ENCODE assay signal across 8 cellular contexts in genomic region chr1:32448186-32448772, GRCh38. TPM values are rescaled to one million over a fixed set of nuclear protein-coding genes. Genes with fewer than 3 reads are reported as not detected.
DNase-seq lines count a peak whose midpoint lies in the region; ATAC-seq, FAIRE-seq and TF ChIP-seq lines count a peak whose summit lies in the region.
"Not testable (repeated sequence)": the region's sequence is repeated elsewhere in the genome, so short reads cannot be mapped to it uniquely, and the experiment has no call there.
"Had no signal": no experiment of that assay in that cellular context is flagged by ENCODE, and none has a peak within 500 bp of the region (broad histone marks: within the 10 kb centered on the region; RNA-seq: fewer than 3 reads in every experiment).

No MANE protein-coding gene starts in this region.

- not testable (repeated sequence) for H3K4me1 ChIP-seq in skeletal muscle satellite cell (ENCODE audit: control insufficient read depth, insufficient read depth, low read length)

- H3K36me3 ChIP-seq in skeletal muscle satellite cell (ENCODE audit: insufficient read depth, low read length): not testable (repeated sequence)

- not testable (repeated sequence) for DNase-seq in GM12864 (ENCODE audit: low read depth)
- DNase-seq in NCI-H1092 (lab: John Stamatoyannopoulos, UW) (peak; percentile 80), RCC 7860 (ENCODE audit: low spot score) (peak; percentile 48), activated T-cell treated with anti-CD3 and anti-CD28 coated beads for 1 hour (ENCODE audit: low read depth) (peak; percentile 5), left lobe of liver (ENCODE audit: low spot score) (peak; percentile 77)

- not testable (repeated sequence) for H3K4me3 ChIP-seq in GM12864 (ENCODE audit: low read depth, low read length); skeletal muscle satellite cell (ENCODE audit: low read length)

- H3K9ac ChIP-seq in skeletal muscle satellite cell (ENCODE audit: low read depth, low read length): peak overlapping the region; percentile 37

- H3K9me3 ChIP-seq in skeletal muscle satellite cell (replicated peaks; ENCODE audit: low read length): not testable (repeated sequence)

- peaks cover 15% of the 10 kb centered on the region for H3K27me3 ChIP-seq in skeletal muscle satellite cell (ENCODE audit: control insufficient read depth, insufficient read depth, low read length)

- peak overlapping the region; percentile 66 for H3K4me2 ChIP-seq in skeletal muscle satellite cell (ENCODE audit: low read length)

- peak; percentile 86 for TF ChIP-seq CTCF in GM12864 (IDR thresholded peaks at IDR 0.05; ENCODE audit: low read depth, low read length, missing control alignments)

- FAIRE-seq in RCC 7860 (lab: Jason Lieb, UNC): peak; percentile 61
- FAIRE-seq in endometrium (lab: Jason Lieb, UNC): peak; percentile 89

- peak; percentile 84 for ATAC-seq in left lobe of liver

RNA-seq across cellular contexts. Expression of gene ZBTB8B, which starts 16.6 kb away (rescaled TPM):
- not detected for total RNA-seq in left lobe of liver
- not detected in 2 replicates for total RNA-seq in skeletal muscle satellite cell (2012; rRNA removed)
- total RNA-seq: activated T-helper 17 cell treated with anti-CD3 and anti-CD28 coated beads, Interleukin-2, amount 50 U/mL, for 72 hours had no signal

RNA-seq across cellular contexts. Expression of gene BSDC1, which starts 54.0 kb away (rescaled TPM):
- 58.6 TPM for total RNA-seq in left lobe of liver
- total RNA-seq in skeletal muscle satellite cell (2012; rRNA removed): 38.7 and 40.8 TPM in 2 replicates
